Comparison of ENCODE assay signal across 8 cellular contexts in genomic region chr21:45288441-45288841, GRCh38. TPM values are rescaled to one million over a fixed set of nuclear protein-coding genes. Genes with fewer than 3 reads are reported as not detected.
DNase-seq lines count a peak whose midpoint lies in the region; ATAC-seq and TF ChIP-seq lines count a peak whose summit lies in the region.

No MANE protein-coding gene starts in this region.

- no peaks in the 10 kb centered on the region for H3K9me3 Mint-ChIP-seq in activated T-cell treated with anti-CD3 and anti-CD28 coated beads, Interleukin-2, amount 50 U/mL, for 4 hours
- no peaks in the 10 kb centered on the region for H3K9me3 Mint-ChIP-seq in activated T-helper 2 cell treated with anti-CD3 and anti-CD28 coated beads, Interferon-gamma antibody, Interleukin-2, Interleukin-4, amounts not matched to agents 10 μg/mL and 5 μg/mL and 100 μg/mL, durations not matched to agents 14 hours and 24 hours and 36 hours

- peaks cover 18% of the 10 kb centered on the region for H3K36me3 Mint-ChIP-seq in activated T-cell treated with anti-CD3 and anti-CD28 coated beads, Interleukin-2, amount 50 U/mL, for 4 hours (ENCODE audit: insufficient read depth)
- peaks cover 19% of the 10 kb centered on the region for H3K36me3 Mint-ChIP-seq in activated T-helper 2 cell treated with anti-CD3 and anti-CD28 coated beads, Interferon-gamma antibody, Interleukin-2, Interleukin-4, amounts not matched to agents 10 μg/mL and 5 μg/mL and 100 μg/mL, durations not matched to agents 14 hours and 24 hours and 36 hours (ENCODE audit: low read depth)

- no peak overlapping the region for H3K27ac Mint-ChIP-seq in activated T-helper 2 cell treated with anti-CD3 and anti-CD28 coated beads, Interferon-gamma antibody, Interleukin-2, Interleukin-4, amounts not matched to agents 10 μg/mL and 5 μg/mL and 100 μg/mL, durations not matched to agents 14 hours and 24 hours and 36 hours

- no peak for TF ChIP-seq RAD21 in liver (IDR thresholded peaks at IDR 0.05)

- H3K4me1 ChIP-seq in liver (ENCODE audit: control insufficient read depth in 4 of 4, insufficient read depth in 4 of 4, low read length in 3 of 4) (peaks cover 9 to 25% (median 15%) of the 10 kb centered on the region in 4 donors), tibial nerve (peaks cover 0 to 57% (median 35%) of the 10 kb centered on the region in 4 donors)

- no peak for TF ChIP-seq POLR2A in tibial nerve (IDR thresholded peaks at IDR 0.05)

- H3K27me3 ChIP-seq in liver (ENCODE audit: control insufficient read depth in 4 of 4, insufficient read depth in 4 of 4, low read length in 3 of 4) (no peaks in the 10 kb centered on the region), tibial nerve (no peaks in the 10 kb centered on the region)

- 13% methylated on average over 34 of the region's 34 CpGs for WGBS in liver
- 13 to 22% methylated on average over 25 to 27 of the region's 34 CpGs for WGBS in tibial nerve, 2 donors

- TF ChIP-seq CTCF in liver (IDR thresholded peaks at IDR 0.05; ENCODE audit: low read depth, low read length, missing input control) (no peak), tibial nerve (IDR thresholded peaks at IDR 0.05) (no peak)

- peaks cover 27% of the 10 kb centered on the region for H3K4me1 Mint-ChIP-seq in activated T-cell treated with anti-CD3 and anti-CD28 coated beads, Interleukin-2, amount 50 U/mL, for 4 hours (ENCODE audit: low read depth)
- H3K4me1 Mint-ChIP-seq in activated T-helper 2 cell treated with anti-CD3 and anti-CD28 coated beads, Interferon-gamma antibody, Interleukin-2, Interleukin-4, amounts not matched to agents 10 μg/mL and 5 μg/mL and 100 μg/mL, durations not matched to agents 14 hours and 24 hours and 36 hours (ENCODE audit: low read depth), result peaks cover 6% of the 10 kb centered on the region

- peaks cover 2% of the 10 kb centered on the region for H3K27me3 Mint-ChIP-seq in activated T-cell treated with anti-CD3 and anti-CD28 coated beads, Interleukin-2, amount 50 U/mL, for 4 hours (ENCODE audit: low read depth)
- no peaks in the 10 kb centered on the region for H3K27me3 Mint-ChIP-seq in activated T-helper 2 cell treated with anti-CD3 and anti-CD28 coated beads, Interferon-gamma antibody, Interleukin-2, Interleukin-4, amounts not matched to agents 10 μg/mL and 5 μg/mL and 100 μg/mL, durations not matched to agents 14 hours and 24 hours and 36 hours (ENCODE audit: low read depth)

- intact Hi-C loops in activated T-helper 2 cell treated with anti-CD3 and anti-CD28 coated beads, Interferon-gamma antibody, Interleukin-2, Interleukin-4, amounts not matched to agents 10 μg/mL and 5 μg/mL and 100 μg/mL, durations not matched to agents 14 hours and 24 hours and 36 hours (cut with micrococcal nuclease), result loop anchor here (5.0 kb wide), 3 partner anchors 136 to 354 kb away; partner anchors contain the start of gene PCBP3

- peaks cover 6 to 24% (median 17%) of the 10 kb centered on the region in 4 donors for H3K36me3 ChIP-seq in liver (ENCODE audit: control insufficient read depth in 4 of 4, insufficient read depth in 3 of 4, low read depth in 1 of 4, low read length in 3 of 4)
- H3K36me3 ChIP-seq in tibial nerve, result peaks cover 0 to 26% (median 0%) of the 10 kb centered on the region in 3 donors

- peak overlapping the region in 2 of 3 donors; percentile 5 to 95 for H3K4me3 ChIP-seq in liver (ENCODE audit: low read depth in 1 of 3, low read length in 3 of 3)
- H3K4me3 ChIP-seq in tibial nerve, result peak overlapping the region; percentile 45 to 87 (median 61)

- H3K27ac ChIP-seq in liver (ENCODE audit: low read depth in 1 of 2, low read length in 2 of 2) (no peak overlapping the region), tibial nerve (peak overlapping the region; percentile 61 to 88 (median 82))

- no peak overlapping the region for H3K9ac ChIP-seq in liver (ENCODE audit: low read depth in 1 of 2, low read length in 2 of 2)

- TF ChIP-seq EP300 in tibial nerve (IDR thresholded peaks at IDR 0.05), result no peak

- no peak for DNase-seq in activated T-cell treated with anti-CD3 and anti-CD28 coated beads, Interleukin-2, amount 50 U/mL, for 4 hours
- DNase-seq in activated T-cell treated with anti-CD3 and anti-CD28 coated beads, Interleukin-2, amount 50 U/mL, for 1 hour, result no peak
- no peak for DNase-seq in activated T-helper 2 cell treated with anti-CD3 and anti-CD28 coated beads, Interferon-gamma antibody, Interleukin-2, Interleukin-4, amounts not matched to agents 10 μg/mL and 5 μg/mL and 100 μg/mL, durations not matched to agents 14 hours and 24 hours and 36 hours (ENCODE audit: low spot score)
- no peak for DNase-seq in tibial nerve (ENCODE audit: low spot score in 2 of 2)
- no peak for DNase-seq in epidermal melanocyte (ENCODE audit: insufficient read length, low spot score)
- DNase-seq in AML-193 (lab: John Stamatoyannopoulos, UW), result no peak

- no peaks in the 10 kb centered on the region for H3K9me3 ChIP-seq in liver (ENCODE audit: control insufficient read depth in 4 of 4, low read length in 3 of 4)
- no peaks in the 10 kb centered on the region for H3K9me3 ChIP-seq in tibial nerve

- peak; percentile 0 to 3 for ATAC-seq in activated T-cell treated with anti-CD3 and anti-CD28 coated beads, Interleukin-2, amount 50 U/mL, for 4 hours
- no peak for ATAC-seq in GM19351 (IDR thresholded peaks at IDR 0.05; ENCODE audit: unreplicated experiment)

- peak overlapping the region; percentile 58 for H3K4me3 Mint-ChIP-seq in activated T-cell treated with anti-CD3 and anti-CD28 coated beads, Interleukin-2, amount 50 U/mL, for 4 hours
- peak overlapping the region; percentile 60 for H3K4me3 Mint-ChIP-seq in activated T-helper 2 cell treated with anti-CD3 and anti-CD28 coated beads, Interferon-gamma antibody, Interleukin-2, Interleukin-4, amounts not matched to agents 10 μg/mL and 5 μg/mL and 100 μg/mL, durations not matched to agents 14 hours and 24 hours and 36 hours (ENCODE audit: low read depth)

TF ChIP-seq in liver, 16 proteins besides CTCF, POLR2A, EP300 and RAD21:
- TF ChIP-seq SP1 (IDR thresholded peaks at IDR 0.05) (no peak), ZBTB33 (IDR thresholded peaks at IDR 0.05) (no peak), GABPA (IDR thresholded peaks at IDR 0.05 in 1 of 2, conservative IDR thresholded peaks at IDR 0.05 in 1 of 2) (no peak), HNF4G (IDR thresholded peaks at IDR 0.05) (no peak), FOXA1 (IDR thresholded peaks at IDR 0.05) (no peak), NR2F2 (IDR thresholded peaks at IDR 0.05) (no peak), ATF3 (IDR thresholded peaks at IDR 0.05) (no peak), YY1 (IDR thresholded peaks at IDR 0.05) (no peak), TAF1 (conservative IDR thresholded peaks at IDR 0.05) (no peak)

RNA-seq across cellular contexts. Expression of gene POFUT2, which starts 0.7 kb away (rescaled TPM):
- 10 to 100 TPM; 14.4 to 17.1 (median 15.1) TPM for total RNA-seq in activated T-cell treated with anti-CD3 and anti-CD28 coated beads, Interleukin-2, amount 50 U/mL, for 4 hours
- total RNA-seq in activated T-helper 2 cell treated with anti-CD3 and anti-CD28 coated beads, Interferon-gamma antibody, Interleukin-2, Interleukin-4, amounts not matched to agents 10 μg/mL and 5 μg/mL and 100 μg/mL, durations not matched to agents 14 hours and 24 hours and 36 hours, result 14.1 and 16.1 TPM in 2 replicates
- total RNA-seq in liver (10 to 100 TPM in 1 of 2 donors, 1 to 10 TPM in 1; 7.4 to 15.6 TPM), tibial nerve (10 to 100 TPM; 19.5 to 66.3 (median 35.1) TPM)
- 1 to 10 TPM; 3.3 to 8.4 TPM for polyA plus RNA-seq in liver

Comparison
In these comparisons a context has a peak if more than half of its experiments do, and no peak if none do; other contexts are left out.
1. H3K27ac ChIP-seq: peak in tibial nerve (4 of 4); none in liver (0 of 2).